In the genomic region with DNA sequence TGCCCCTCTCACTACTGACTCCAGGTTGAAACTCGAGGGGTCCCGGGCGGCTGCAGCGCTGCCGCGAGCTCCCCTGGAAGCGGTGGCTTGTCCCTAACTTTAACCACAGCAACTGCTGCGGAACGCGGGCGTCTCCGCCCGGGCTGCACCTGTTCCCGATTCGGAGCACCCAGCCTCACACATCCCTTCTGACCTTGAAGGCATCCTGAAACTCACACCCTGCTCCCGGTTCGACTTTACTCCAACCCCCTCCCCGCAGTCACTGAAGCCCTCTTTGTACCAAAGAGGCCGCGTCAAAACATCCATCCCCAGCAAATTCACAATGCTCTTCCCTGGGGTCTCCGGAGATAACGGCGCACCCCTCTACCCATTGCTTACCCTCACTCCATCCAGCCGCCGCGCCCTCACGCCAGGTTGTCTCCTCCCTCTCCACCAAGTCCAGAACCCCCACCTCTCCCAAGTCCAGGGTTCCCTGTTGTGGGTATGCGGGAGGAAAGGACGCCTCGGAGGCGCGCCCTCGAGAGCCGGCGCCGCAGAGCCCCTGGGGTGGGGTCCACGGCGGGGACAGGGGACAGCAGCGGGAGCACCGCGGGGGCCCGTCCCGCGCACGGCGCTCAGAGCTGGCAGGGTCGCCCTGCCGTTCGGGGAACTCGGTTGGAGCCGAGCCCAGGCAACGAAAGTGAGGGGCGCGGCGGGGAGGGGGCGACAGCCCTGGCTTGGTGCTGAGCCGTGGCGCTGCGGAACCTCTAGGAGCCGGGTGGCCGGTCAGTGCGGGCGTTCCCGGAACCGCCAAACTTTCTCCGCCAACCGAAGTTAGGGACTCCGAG, we compare ENCODE assay signal across 1 cellular context.
TF ChIP-seq lines count a peak whose summit lies in the region.

No MANE protein-coding gene starts in this region.

TF ChIP-seq in HEK293, 187 proteins besides CTCF, POLR2A, EP300 and RAD21 (continued from another document):
- TF ChIP-seq, protein P1, sequence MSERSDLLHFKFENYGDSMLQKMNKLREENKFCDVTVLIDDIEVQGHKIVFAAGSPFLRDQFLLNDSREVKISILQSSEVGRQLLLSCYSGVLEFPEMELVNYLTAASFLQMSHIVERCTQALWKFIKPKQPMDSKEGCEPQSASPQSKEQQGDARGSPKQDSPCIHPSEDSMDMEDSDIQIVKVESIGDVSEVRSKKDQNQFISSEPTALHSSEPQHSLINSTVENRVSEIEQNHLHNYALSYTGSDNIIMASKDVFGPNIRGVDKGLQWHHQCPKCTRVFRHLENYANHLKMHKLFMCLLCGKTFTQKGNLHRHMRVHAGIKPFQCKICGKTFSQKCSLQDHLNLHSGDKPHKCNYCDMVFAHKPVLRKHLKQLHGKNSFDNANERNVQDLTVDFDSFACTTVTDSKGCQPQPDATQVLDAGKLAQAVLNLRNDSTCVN (tag by site-specific recombination; optimal IDR thresholded peaks at IDR 0.05): peak; percentile 81
- TF ChIP-seq ZNF341 (tag by site-specific recombination; IDR thresholded peaks at IDR 0.05; ENCODE audit: low read depth) (peak; percentile 58; the same call in 1 of the 2 replicates), ZNF670 (tag by site-specific recombination; IDR thresholded peaks at IDR 0.05; ENCODE audit: low read depth) (no peak), ZBTB48 (tag by site-specific recombination; IDR thresholded peaks at IDR 0.05) (peak; percentile 55), GLIS1 (tag by site-specific recombination; IDR thresholded peaks at IDR 0.05) (peak; percentile 34; the same call in 1 of the 2 replicates), WT1 (tag by site-specific recombination; IDR thresholded peaks at IDR 0.05) (no peak), ZBTB20 (tag by site-specific recombination; IDR thresholded peaks at IDR 0.05) (peak; percentile 91), FEZF1 (tag by site-specific recombination; IDR thresholded peaks at IDR 0.05) (no peak), ZEB2 (tag by site-specific recombination; IDR thresholded peaks at IDR 0.05) (peak; percentile 42; the same call in 1 of the 2 replicates), ZNF138 (tag by site-specific recombination; IDR thresholded peaks at IDR 0.05; ENCODE audit: borderline replicate concordance) (no peak), ZNF518A (tag by site-specific recombination; conservative IDR thresholded peaks at IDR 0.05; ENCODE audit: low read depth) (no peak), ZNF692 (tag by site-specific recombination; IDR thresholded peaks at IDR 0.05) (peak; percentile 90), ZNF398 (tag by site-specific recombination; IDR thresholded peaks at IDR 0.05) (peak; percentile 87), GLIS2 (tag by site-specific recombination; IDR thresholded peaks at IDR 0.05) (peak; percentile 78), ZNF707 (tag by site-specific recombination; IDR thresholded peaks at IDR 0.05) (peak; percentile 87), ZBTB44 (tag by site-specific recombination; IDR thresholded peaks at IDR 0.05) (no peak), ZNF391 (tag by site-specific recombination; IDR thresholded peaks at IDR 0.05; ENCODE audit: borderline replicate concordance, low read depth) (no peak), ZNF18 (tag by site-specific recombination; IDR thresholded peaks at IDR 0.05) (no peak), PRDM6 (tag by site-specific recombination; IDR thresholded peaks at IDR 0.05) (no peak), KLF10 (tag by site-specific recombination; IDR thresholded peaks at IDR 0.05) (no peak), ZBTB17 (tag by site-specific recombination; IDR thresholded peaks at IDR 0.05) (no peak), ZSCAN16 (tag by site-specific recombination; IDR thresholded peaks at IDR 0.05) (no peak)
- TF ChIP-seq, protein P2, sequence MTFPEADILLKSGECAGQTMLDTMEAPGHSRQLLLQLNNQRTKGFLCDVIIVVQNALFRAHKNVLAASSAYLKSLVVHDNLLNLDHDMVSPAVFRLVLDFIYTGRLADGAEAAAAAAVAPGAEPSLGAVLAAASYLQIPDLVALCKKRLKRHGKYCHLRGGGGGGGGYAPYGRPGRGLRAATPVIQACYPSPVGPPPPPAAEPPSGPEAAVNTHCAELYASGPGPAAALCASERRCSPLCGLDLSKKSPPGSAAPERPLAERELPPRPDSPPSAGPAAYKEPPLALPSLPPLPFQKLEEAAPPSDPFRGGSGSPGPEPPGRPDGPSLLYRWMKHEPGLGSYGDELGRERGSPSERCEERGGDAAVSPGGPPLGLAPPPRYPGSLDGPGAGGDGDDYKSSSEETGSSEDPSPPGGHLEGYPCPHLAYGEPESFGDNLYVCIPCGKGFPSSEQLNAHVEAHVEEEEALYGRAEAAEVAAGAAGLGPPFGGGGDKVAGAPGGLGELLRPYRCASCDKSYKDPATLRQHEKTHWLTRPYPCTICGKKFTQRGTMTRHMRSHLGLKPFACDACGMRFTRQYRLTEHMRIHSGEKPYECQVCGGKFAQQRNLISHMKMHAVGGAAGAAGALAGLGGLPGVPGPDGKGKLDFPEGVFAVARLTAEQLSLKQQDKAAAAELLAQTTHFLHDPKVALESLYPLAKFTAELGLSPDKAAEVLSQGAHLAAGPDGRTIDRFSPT (tag by site-specific recombination; IDR thresholded peaks at IDR 0.05): 0 out of 2 replicates have a peak, but pooled peaks have one; percentile 11
TF ChIP-seq in HEK293: peak in this region for 14.
